20 cellular contexts compared by ENCODE assay signal in genomic region chr13:34411881-34412280, GRCh38.
DNase-seq lines count a peak whose midpoint lies in the region; ATAC-seq, FAIRE-seq and TF ChIP-seq lines count a peak whose summit lies in the region.
"Had no signal": no experiment of that assay in that cellular context is flagged by ENCODE, and none has a peak within 500 bp of the region (broad histone marks: within the 10 kb centered on the region; RNA-seq: fewer than 3 reads in every experiment).

No MANE protein-coding gene starts in this region.

- H3K4me3 ChIP-seq in A549 (no peak overlapping the region), PC-3 (ENCODE audit: low read length) (no peak overlapping the region), fibroblast of villous mesenchyme (ENCODE audit: low read depth, low read length) (no peak overlapping the region), OCI-LY7 (ENCODE audit: low read depth, low read length, poor library complexity, severe bottlenecking) (no peak overlapping the region)
- H3K4me3 ChIP-seq: BLaER1 treated with 17β-estradiol and CSF1 and Interleukin-3, amounts not matched to agents 10 nM and 100 nM; GM12878 had no signal

- FAIRE-seq in A549 (lab: Jason Lieb, UNC), result no peak
- FAIRE-seq: GM12878, H1, HepG2 had no signal

- TF ChIP-seq POLR2A in A549 (IDR thresholded peaks at IDR 0.05; ENCODE audit: low read length), result no peak

- peaks cover 12% of the 10 kb centered on the region for H3F3A ChIP-seq in PC-3 (ENCODE audit: low read length, unreplicated experiment)

- DNase-seq in A549 (ENCODE audit: low read depth in 1 of 2, low spot score in 1 of 2) (peak in 1 of 2 experiments; percentile 58), EH (ENCODE audit: low read depth) (peak; percentile 18), PC-3 (peak; percentile 86), fibroblast of villous mesenchyme (ENCODE audit: low read depth) (peak; percentile 21), OCI-LY7 (ENCODE audit: low spot score) (no peak)
- DNase-seq in T-helper 2 cell treated with Interferon-gamma antibody and Interleukin-4, amounts not matched to agents 5 μg/mL and 100 μg/mL, for 36 hours (ENCODE audit: low spot score), result no peak
- DNase-seq: 8988T; Calu3; CD8-positive, alpha-beta T cell; DMS79 treated with DMSO at 0.1 percent for 48 hours; H9; KBM-7 had no signal

- no peaks in the 10 kb centered on the region for H3K36me3 Mint-ChIP-seq in T-helper 2 cell treated with Interferon-gamma antibody and Interleukin-4, amounts not matched to agents 5 μg/mL and 100 μg/mL, for 36 hours (ENCODE audit: low read depth)
- H3K36me3 Mint-ChIP-seq: CD8-positive, alpha-beta T cell; IgD-negative memory B cell had no signal

- POLR2A ChIA-PET in A549 (lab: Yijun Ruan, JAX), result no interaction called here
- POLR2A ChIA-PET in PC-3 (lab: Charles Lee; ENCODE audit: unreplicated experiment), result no interaction called here
- POLR2A ChIA-PET in OCI-LY7 (lab: Charles Lee), result no interaction called here

- H2AFZ ChIP-seq in PC-3 (ENCODE audit: low read length) (no peak overlapping the region), OCI-LY7 (ENCODE audit: low read length) (no peak overlapping the region)

- no peak overlapping the region; a peak in 2 of 6 replicates for H3K27ac ChIP-seq in A549
- peak overlapping the region; percentile 98 for H3K27ac ChIP-seq in PC-3 (ENCODE audit: low read length)
- H3K27ac ChIP-seq in OCI-LY7 (ENCODE audit: low read depth, low read length, poor library complexity, severe bottlenecking), result no peak overlapping the region
- H3K27ac ChIP-seq: BLaER1 treated with 17β-estradiol and CSF1 and Interleukin-3, amounts not matched to agents 10 nM and 100 nM had no signal

- intact Hi-C loops in PC-3 (cut with micrococcal nuclease), result loop anchor here (1.0 to 10.0 kb wide), 7 partner anchors 55 to 310 kb away; no protein-coding TSS in a partner anchor
- intact Hi-C loops in OCI-LY7 (cut with micrococcal nuclease; ENCODE audit: unreplicated experiment), result no loop called here

- H3K4me1 Mint-ChIP-seq in T-helper 2 cell treated with Interferon-gamma antibody and Interleukin-4, amounts not matched to agents 5 μg/mL and 100 μg/mL, for 36 hours (ENCODE audit: low read depth), result no peaks in the 10 kb centered on the region
- H3K4me1 Mint-ChIP-seq: B cell, H9, IgD-negative memory B cell had no signal

- H3K4me2 ChIP-seq in A549, result peak overlapping the region; percentile 43; the same call in 2 of the 3 replicates
- peak overlapping the region; percentile 47 for H3K4me2 ChIP-seq in PC-3 (ENCODE audit: low read length)
- no peak overlapping the region for H3K4me2 ChIP-seq in OCI-LY7 (ENCODE audit: low read length)

- TF ChIP-seq CTCF in A549 (IDR thresholded peaks at IDR 0.05) (no peak), PC-3 (conservative IDR thresholded peaks at IDR 0.05; ENCODE audit: low read depth, low read length) (no peak), fibroblast of villous mesenchyme (IDR thresholded peaks at IDR 0.05; ENCODE audit: insufficient read depth, low read depth, low read length) (no peak), OCI-LY7 (conservative IDR thresholded peaks at IDR 0.05; ENCODE audit: low read length) (no peak)

- CTCF ChIA-PET in A549 (lab: Yijun Ruan, JAX) (interaction anchor here (0.6 kb wide), 1 partner anchor 1476 kb away, joined by 3 read pairs; no protein-coding TSS in a partner anchor), PC-3 (lab: Charles Lee) (no interaction called here), OCI-LY7 (lab: Charles Lee; ENCODE audit: unreplicated experiment) (no interaction called here)

- H3K27me3 ChIP-seq in PC-3 (ENCODE audit: low read length), result no peaks in the 10 kb centered on the region
- H3K27me3 ChIP-seq: BLaER1 treated with 17β-estradiol and CSF1 and Interleukin-3, amounts not matched to agents 10 nM and 100 nM had no signal

- H3K27me3 Mint-ChIP-seq in T-helper 2 cell treated with Interferon-gamma antibody and Interleukin-4, amounts not matched to agents 5 μg/mL and 100 μg/mL, for 36 hours (ENCODE audit: low read depth), result no peaks in the 10 kb centered on the region
- H3K27me3 Mint-ChIP-seq: B cell, IgD-negative memory B cell had no signal

- WGBS in A549 (ENCODE audit: missing lambda C conversion rate), result 6% methylated on average over 4 of the region's 4 CpGs

- H3K79me2 ChIP-seq in PC-3 (ENCODE audit: low read length) (no peaks in the 10 kb centered on the region), OCI-LY7 (ENCODE audit: insufficient read depth, low read depth, low read length) (no peaks in the 10 kb centered on the region)

- no peak for TF ChIP-seq RAD21 in A549 (conservative IDR thresholded peaks at IDR 0.05 in 1 of 2, IDR thresholded peaks at IDR 0.05 in 1 of 2)

- H3K9me2 ChIP-seq in PC-3 (replicated peaks; ENCODE audit: low read length), result no peaks in the 10 kb centered on the region
- no peaks in the 10 kb centered on the region for H3K9me2 ChIP-seq in OCI-LY7 (ENCODE audit: insufficient read depth, low read length)

- BruUV-seq in PC-3 (replicated peaks; lab: Mats Ljungman, UMichigan) (no TSS peak), OCI-LY7 (replicated peaks; lab: Mats Ljungman, UMichigan) (no TSS peak)

- peak overlapping the region; percentile 80 for H3K9ac ChIP-seq in PC-3 (ENCODE audit: low read length)
- H3K9ac ChIP-seq: BLaER1 treated with 17β-estradiol and CSF1 and Interleukin-3, amounts not matched to agents 10 nM and 100 nM had no signal

- H3K36me3 ChIP-seq in PC-3 (ENCODE audit: low read depth, low read length) (no peaks in the 10 kb centered on the region), OCI-LY7 (ENCODE audit: insufficient read depth, low read length) (no peaks in the 10 kb centered on the region)
- H3K36me3 ChIP-seq: BLaER1 treated with 17β-estradiol and CSF1 and Interleukin-3, amounts not matched to agents 10 nM and 100 nM had no signal

- no peaks in the 10 kb centered on the region for H3K9me3 ChIP-seq in A549
- H3K9me3 ChIP-seq in PC-3 (ENCODE audit: low read length), result no peaks in the 10 kb centered on the region
- H3K9me3 ChIP-seq in OCI-LY7 (ENCODE audit: low read length), result no peaks in the 10 kb centered on the region

- no peak for TF ChIP-seq EP300 in A549 (IDR thresholded peaks at IDR 0.05)

- H3K27ac Mint-ChIP-seq in T-helper 2 cell treated with Interferon-gamma antibody and Interleukin-4, amounts not matched to agents 5 μg/mL and 100 μg/mL, for 36 hours, result no peak overlapping the region
- H3K27ac Mint-ChIP-seq: B cell; CD8-positive, alpha-beta T cell; H9; IgD-negative memory B cell had no signal

- H3K4me3 Mint-ChIP-seq in T-helper 2 cell treated with Interferon-gamma antibody and Interleukin-4, amounts not matched to agents 5 μg/mL and 100 μg/mL, for 36 hours, result no peak overlapping the region
- H3K4me3 Mint-ChIP-seq: B cell; CD8-positive, alpha-beta T cell; H9; IgD-negative memory B cell had no signal

- peaks cover 15% of the 10 kb centered on the region for H3K9me3 Mint-ChIP-seq in T-helper 2 cell treated with Interferon-gamma antibody and Interleukin-4, amounts not matched to agents 5 μg/mL and 100 μg/mL, for 36 hours
- H3K9me3 Mint-ChIP-seq: CD8-positive, alpha-beta T cell; H9 had no signal

- H4K20me1 ChIP-seq in PC-3 (ENCODE audit: low read length) (no peaks in the 10 kb centered on the region), OCI-LY7 (ENCODE audit: insufficient read depth, low read length) (no peaks in the 10 kb centered on the region)
- H4K20me1 ChIP-seq: BLaER1 treated with 17β-estradiol and CSF1 and Interleukin-3, amounts not matched to agents 10 nM and 100 nM had no signal

- H3K4me1 ChIP-seq in A549 (peaks cover 21% of the 10 kb centered on the region), PC-3 (ENCODE audit: insufficient read depth, low read length) (peaks cover 39% of the 10 kb centered on the region), OCI-LY7 (ENCODE audit: insufficient read depth, low read length, poor library complexity, severe bottlenecking) (no peaks in the 10 kb centered on the region)

- ATAC-seq in A549 (peak in 1 of 2 experiments; percentile 72; a peak in 3 of 6 replicates), PC-3 (peak; percentile 88), GM21390 (IDR thresholded peaks at IDR 0.05; ENCODE audit: unreplicated experiment) (no peak), HG02610 (IDR thresholded peaks at IDR 0.05; ENCODE audit: unreplicated experiment) (no peak)
- ATAC-seq: CD8-positive, alpha-beta T cell; GM12878; HepG2 had no signal

TF ChIP-seq in A549, 52 proteins besides CTCF, POLR2A, EP300 and RAD21:
- no peak for TF ChIP-seq USF2 (IDR thresholded peaks at IDR 0.05)
- no peak for TF ChIP-seq HOXB13 (CRISPR knock-in tag; IDR thresholded peaks at IDR 0.05; ENCODE audit: low read depth)
- no peak for TF ChIP-seq HMGXB4 (CRISPR knock-in tag; IDR thresholded peaks at IDR 0.05; ENCODE audit: borderline replicate concordance)
- peak; percentile 13; the same call in 1 of the 2 replicates for TF ChIP-seq GATA3 (IDR thresholded peaks at IDR 0.05; ENCODE audit: borderline replicate concordance)
- TF ChIP-seq FOSL2 (IDR thresholded peaks at IDR 0.05), result no peak
- TF ChIP-seq FOSL2 (CRISPR knock-in tag; IDR thresholded peaks at IDR 0.05), result peak; percentile 36; the same call in 1 of the 2 replicates

Comparison
In these comparisons a context has a peak if more than half of its experiments do, and no peak if none do; other contexts are left out.
1. DNase-seq: peak in EH (single experiment), PC-3 (single experiment) and fibroblast of villous mesenchyme (single experiment); none in T-helper 2 cell treated with Interferon-gamma antibody and Interleukin-4, amounts not matched to agents 5 μg/mL and 100 μg/mL, for 36 hours (single experiment) and OCI-LY7 (single experiment).